Comparison of ENCODE assay signal across 8 cellular contexts in genomic region chr15:84600687-84601554, GRCh38. TPM values are rescaled to one million over a fixed set of nuclear protein-coding genes. Genes with fewer than 3 reads are reported as not detected.
A peak's percentile ranks its signal among the peaks of the same experiment; 100 is the strongest.
DNase-seq lines count a peak whose midpoint lies in the region; ATAC-seq and TF ChIP-seq lines count a peak whose summit lies in the region.

Gene ZSCAN2, plus strand, starts transcription at chr15:84601009. Its CDS starts 2,919 bp downstream, at chr15:84603928.

- H3K4me1 ChIP-seq in BE2C (no peaks in the 10 kb centered on the region), colonic mucosa (peaks cover 3% of the 10 kb centered on the region)

- H3K9me3 ChIP-seq in BE2C (no peaks in the 10 kb centered on the region), colonic mucosa (no peaks in the 10 kb centered on the region)

- intact Hi-C loops in colonic mucosa (cut with DNase I) = no loop called here

- H3K9ac ChIP-seq in colonic mucosa (ENCODE audit: low read depth in 2 of 2, low read length in 2 of 2) = peak within 1 kb of the TSS; percentile 86 to 87

- H3K4me3 ChIP-seq in BE2C (ENCODE audit: low read depth, low read length) (peak within 1 kb of the TSS; percentile 94), colonic mucosa (peak within 1 kb of the TSS; percentile 82)

- no peak for TF ChIP-seq CTCF in BE2C (IDR thresholded peaks at IDR 0.05; ENCODE audit: low read depth, low read length)
- no peak for TF ChIP-seq CTCF in colonic mucosa (IDR thresholded peaks at IDR 0.05)

- DNase-seq in BE2C (peak; percentile 98), GM19240 (ENCODE audit: insufficient read length, low spot score) (peak; percentile 91), NCI-H524 (lab: John Stamatoyannopoulos, UW) (peak; percentile 93 to 96), colonic mucosa (peak; percentile 97)
- DNase-seq in activated CD4-positive, alpha-beta T cell treated with anti-CD3 and anti-CD28 coated beads for 48 hours = peak; percentile 97
- peak; percentile 80 to 93 (median 91) for DNase-seq in stimulated activated CD4-positive, alpha-beta T cell treated with anti-CD3 and anti-CD28 coated beads, Interleukin-1b, Interleukin-23, amount 100 ng/mL, for 24 hours (ENCODE audit: low read depth in 4 of 4, low spot score in 1 of 4)

- H3K27ac ChIP-seq in colonic mucosa (peak within 1 kb of the TSS; percentile 16), layer of hippocampus (ENCODE audit: low read depth, low read length) (peak within 1 kb of the TSS; percentile 73)

- no peaks in the 10 kb centered on the region for H3K27me3 ChIP-seq in BE2C
- H3K27me3 ChIP-seq in colonic mucosa = no peaks in the 10 kb centered on the region
- H3K27me3 ChIP-seq in layer of hippocampus (ENCODE audit: control insufficient read depth, insufficient read depth, low read length) = no peaks in the 10 kb centered on the region

- peak; percentile 93 for ATAC-seq in HG03457 (IDR thresholded peaks at IDR 0.05; ENCODE audit: unreplicated experiment)

- H3K36me3 ChIP-seq in BE2C (peaks cover 18% of the 10 kb centered on the region), colonic mucosa (no peaks in the 10 kb centered on the region)

RNA-seq across cellular contexts. Expression of gene ZSCAN2, which starts in this region (rescaled TPM):
- polyA plus RNA-seq in BE2C (2012; ENCODE audit: insufficient read depth, insufficient read length, low read depth) = 24.2 TPM
- total RNA-seq in colonic mucosa = 1 to 10 TPM; 6.3 to 6.4 TPM

Comparison
In these comparisons a context has a peak if more than half of its experiments do, and no peak if none do; other contexts are left out.
1. Peak in every context shown above with its lines: DNase-seq, ATAC-seq, H3K4me3 ChIP-seq and H3K27ac ChIP-seq.